18 cellular contexts compared by ENCODE assay signal in genomic region chr4:84378983-84379382, GRCh38.
DNase-seq lines count a peak whose midpoint lies in the region; ATAC-seq and TF ChIP-seq lines count a peak whose summit lies in the region.
"Had no signal": no experiment of that assay in that cellular context is flagged by ENCODE, and none has a peak within 500 bp of the region (broad histone marks: within the 10 kb centered on the region; RNA-seq: fewer than 3 reads in every experiment).

No MANE protein-coding gene starts in this region.

- intact Hi-C loops in vagina (cut with DNase I): no loop called here

- H3K36me3 ChIP-seq in HUES48 (ENCODE audit: control insufficient read depth, insufficient read depth, low read length) (no peaks in the 10 kb centered on the region), iPS-18a (ENCODE audit: control insufficient read depth, low read depth, low read length) (no peaks in the 10 kb centered on the region), vagina (no peaks in the 10 kb centered on the region)

- peak overlapping the region; percentile 63 for H3K4me3 Mint-ChIP-seq in WTC11
- no peak overlapping the region for H3K4me3 Mint-ChIP-seq in stimulated activated naive B cell treated with anti-CD40 and anti-IgM and Interleukin-4, amounts not matched to agents 10 μg/mL and 1 μg/mL and 100 μg/mL, for 72 hours
- H3K4me3 Mint-ChIP-seq: B cell; CD4-positive, alpha-beta T cell had no signal

- peaks cover 58% of the 10 kb centered on the region for H3K4me1 Mint-ChIP-seq in WTC11
- no peaks in the 10 kb centered on the region for H3K4me1 Mint-ChIP-seq in stimulated activated naive B cell treated with anti-CD40 and anti-IgM and Interleukin-4, amounts not matched to agents 10 μg/mL and 1 μg/mL and 100 μg/mL, for 72 hours
- H3K4me1 Mint-ChIP-seq: B cell had no signal

- H3K4me1 ChIP-seq in HUES48 (ENCODE audit: control insufficient read depth, insufficient read depth, low read length): peaks cover 58% of the 10 kb centered on the region
- peaks cover 51% of the 10 kb centered on the region for H3K4me1 ChIP-seq in iPS-18a (ENCODE audit: control insufficient read depth, low read depth, low read length)
- no peaks in the 10 kb centered on the region for H3K4me1 ChIP-seq in vagina

- H3K9me3 ChIP-seq in HUES48 (ENCODE audit: control insufficient read depth, insufficient read depth, low read length) (no peaks in the 10 kb centered on the region), iPS-18a (ENCODE audit: control insufficient read depth, low read depth, low read length) (no peaks in the 10 kb centered on the region), vagina (no peaks in the 10 kb centered on the region)

- ATAC-seq in WTC11 (peak; percentile 78), HG02885 (IDR thresholded peaks at IDR 0.05; ENCODE audit: poor library complexity, unreplicated experiment) (no peak), HG03135 (IDR thresholded peaks at IDR 0.05; ENCODE audit: unreplicated experiment) (no peak)
- no peak for ATAC-seq in stimulated activated naive B cell treated with anti-CD40 and anti-IgM and Interleukin-4, amounts not matched to agents 10 μg/mL and 1 μg/mL and 100 μg/mL, for 72 hours (replicated peaks)
- ATAC-seq: SK-N-SH treated with all-trans-retinoic acid at 6 μM for 48 hours had no signal

- no peaks in the 10 kb centered on the region for H3K9me3 Mint-ChIP-seq in WTC11
- H3K9me3 Mint-ChIP-seq in stimulated activated naive B cell treated with anti-CD40 and anti-IgM and Interleukin-4, amounts not matched to agents 10 μg/mL and 1 μg/mL and 100 μg/mL, for 72 hours: no peaks in the 10 kb centered on the region
- H3K9me3 Mint-ChIP-seq: CD4-positive, alpha-beta T cell had no signal

- H3K27me3 ChIP-seq in HUES48 (ENCODE audit: control insufficient read depth, insufficient read depth, low read length) (peaks cover 52% of the 10 kb centered on the region), iPS-18a (ENCODE audit: control insufficient read depth, insufficient read depth, low read length) (peaks cover 79% of the 10 kb centered on the region), vagina (no peaks in the 10 kb centered on the region)

- DNase-seq in WTC11 (ENCODE audit: low spot score) (no peak), vagina (ENCODE audit: extremely low spot score in 2 of 2) (no peak)
- DNase-seq in stimulated activated naive B cell treated with anti-CD40 and anti-IgM and Interleukin-4, amounts not matched to agents 10 μg/mL and 1 μg/mL and 100 μg/mL, for 72 hours: no peak
- DNase-seq: CD4-positive, alpha-beta T cell; EL; NCI-H1092; NCI-H1694; NCI-H2107; NCI-H345; NCI-H69; OCI-M1; SHP77 treated with DMSO at 0.1 percent for 48 hours had no signal

- H3K9ac ChIP-seq in HUES48 (ENCODE audit: low read depth, low read length) (no peak overlapping the region), iPS-18a (ENCODE audit: low read length) (no peak overlapping the region)

- CTCF ChIA-PET in WTC11 (lab: Charles Lee): no interaction called here

- TF ChIP-seq POLR2A in vagina (IDR thresholded peaks at IDR 0.05): no peak

- peak overlapping the region; percentile 42 for H3K4me3 ChIP-seq in HUES48 (ENCODE audit: low read depth, low read length)
- peak overlapping the region; percentile 38 for H3K4me3 ChIP-seq in iPS-18a (ENCODE audit: low read length)
- H3K4me3 ChIP-seq in vagina: no peak overlapping the region

- H3K27ac Mint-ChIP-seq in WTC11: peak overlapping the region; percentile 39; the same call in 1 of the 2 replicates
- no peak overlapping the region for H3K27ac Mint-ChIP-seq in stimulated activated naive B cell treated with anti-CD40 and anti-IgM and Interleukin-4, amounts not matched to agents 10 μg/mL and 1 μg/mL and 100 μg/mL, for 72 hours
- H3K27ac Mint-ChIP-seq: B cell; CD4-positive, alpha-beta T cell had no signal

- H3K27me3 Mint-ChIP-seq in WTC11 (ENCODE audit: low read depth): peaks cover 83% of the 10 kb centered on the region
- H3K27me3 Mint-ChIP-seq in stimulated activated naive B cell treated with anti-CD40 and anti-IgM and Interleukin-4, amounts not matched to agents 10 μg/mL and 1 μg/mL and 100 μg/mL, for 72 hours: peaks cover 12 to 14% of the 10 kb centered on the region in 2 donors

- peak overlapping the region; percentile 76 for H3K27ac ChIP-seq in HUES48 (ENCODE audit: low read depth, low read length)
- H3K27ac ChIP-seq in iPS-18a (ENCODE audit: low read length): no peak overlapping the region
- no peak overlapping the region for H3K27ac ChIP-seq in vagina

- no peaks in the 10 kb centered on the region for H3K36me3 Mint-ChIP-seq in WTC11
- no peaks in the 10 kb centered on the region for H3K36me3 Mint-ChIP-seq in stimulated activated naive B cell treated with anti-CD40 and anti-IgM and Interleukin-4, amounts not matched to agents 10 μg/mL and 1 μg/mL and 100 μg/mL, for 72 hours

- POLR2A ChIA-PET in WTC11 (lab: Charles Lee): no interaction called here

- no peak for TF ChIP-seq CTCF in WTC11 (IDR thresholded peaks at IDR 0.05)
- TF ChIP-seq CTCF in vagina (IDR thresholded peaks at IDR 0.05): no peak

TF ChIP-seq in WTC11, 78 proteins besides CTCF, POLR2A, EP300 and RAD21:
- TF ChIP-seq USF2 (CRISPR knock-in tag; IDR thresholded peaks at IDR 0.05) (no peak), ZNF232 (CRISPR knock-in tag; IDR thresholded peaks at IDR 0.05) (no peak), ZSCAN18 (CRISPR knock-in tag; IDR thresholded peaks at IDR 0.05) (no peak), OVOL2 (CRISPR knock-in tag; IDR thresholded peaks at IDR 0.05; ENCODE audit: borderline replicate concordance) (no peak), TEAD1 (CRISPR knock-in tag; IDR thresholded peaks at IDR 0.05) (peak; percentile 87; the same call in 1 of the 2 replicates), ZNF532 (CRISPR knock-in tag; IDR thresholded peaks at IDR 0.05; ENCODE audit: borderline replicate concordance) (no peak), MAX (CRISPR knock-in tag; IDR thresholded peaks at IDR 0.05) (no peak), ZNF671 (CRISPR knock-in tag; IDR thresholded peaks at IDR 0.05) (no peak), TEAD4 (CRISPR knock-in tag; IDR thresholded peaks at IDR 0.05) (0 out of 2 replicates have a peak, but pooled peaks have one; percentile 31), JAZF1 (CRISPR knock-in tag; IDR thresholded peaks at IDR 0.05) (no peak), ZNF138 (CRISPR knock-in tag; conservative IDR thresholded peaks at IDR 0.05) (no peak), ZNF263 (CRISPR knock-in tag; IDR thresholded peaks at IDR 0.05; ENCODE audit: low read depth) (no peak), ESRRA (CRISPR knock-in tag; IDR thresholded peaks at IDR 0.05; ENCODE audit: borderline replicate concordance) (no peak)
- TF ChIP-seq, protein P1, sequence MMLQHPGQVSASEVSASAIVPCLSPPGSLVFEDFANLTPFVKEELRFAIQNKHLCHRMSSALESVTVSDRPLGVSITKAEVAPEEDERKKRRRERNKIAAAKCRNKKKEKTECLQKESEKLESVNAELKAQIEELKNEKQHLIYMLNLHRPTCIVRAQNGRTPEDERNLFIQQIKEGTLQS (CRISPR knock-in tag; conservative IDR thresholded peaks at IDR 0.05): no peak

Comparison
In these comparisons a context has a peak if more than half of its experiments do, and no peak if none do; other contexts are left out.
1. H3K4me3 ChIP-seq: peak in HUES48 (single experiment) and iPS-18a (single experiment); none in vagina (0 of 2).